In the genomic region with DNA sequence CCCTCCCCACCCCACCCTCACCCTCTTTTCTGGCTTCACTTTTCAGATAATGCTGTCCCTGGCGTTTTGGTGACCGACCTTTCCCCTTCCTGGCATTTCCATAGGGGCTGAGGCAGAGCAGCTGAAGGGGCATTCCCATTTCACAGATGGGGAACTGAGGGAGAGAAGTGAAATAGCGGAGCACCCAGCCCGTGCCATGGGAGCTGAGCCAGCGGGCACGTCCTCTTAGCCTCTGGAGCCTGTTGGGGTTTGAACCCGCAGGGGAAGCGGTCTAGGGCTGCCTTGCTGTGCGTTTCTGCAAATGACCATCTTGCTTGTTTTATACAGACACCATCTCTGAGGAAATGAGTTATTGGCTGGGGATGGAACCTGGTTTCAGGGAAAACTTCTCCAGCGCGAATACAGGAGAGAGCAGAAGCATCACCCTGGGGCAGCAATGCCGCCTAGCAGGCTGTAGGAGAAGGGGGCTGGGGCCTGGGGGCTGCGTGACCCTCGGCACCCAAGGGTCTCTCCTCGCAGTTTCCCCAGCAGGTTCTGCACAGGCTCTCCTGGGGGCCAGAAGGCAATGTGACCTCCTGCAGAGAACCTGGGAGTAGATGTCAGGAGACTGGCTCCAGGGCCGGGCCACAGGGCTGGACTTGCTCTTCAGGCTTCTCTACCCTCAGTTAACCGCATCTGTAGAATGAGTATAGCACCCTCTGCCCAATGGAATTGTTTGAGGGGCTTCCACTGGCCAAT, we compare ENCODE assay signal across 8 cellular contexts. TPM values are rescaled to one million over a fixed set of nuclear protein-coding genes. Genes with fewer than 3 reads are reported as not detected.
DNase-seq lines count a peak whose midpoint lies in the region; ATAC-seq, FAIRE-seq and TF ChIP-seq lines count a peak whose summit lies in the region.

No MANE protein-coding gene starts in this region.

- peak overlapping the region; percentile 74 to 86 for H3K4me2 ChIP-seq in H1 (ENCODE audit: insufficient read depth in 1 of 2, low read depth in 2 of 2, low read length in 2 of 2)

- H3K27ac Mint-ChIP-seq in nephron progenitor cell: no peak overlapping the region

- no peak for TF ChIP-seq EP300 in H1 (IDR thresholded peaks at IDR 0.05; ENCODE audit: borderline replicate concordance in 1 of 2, low read depth in 2 of 2, low read length in 2 of 2)

- FAIRE-seq in H1 (lab: Jason Lieb, UNC): no peak

- H3K27ac ChIP-seq in H1 (ENCODE audit: low read depth, low read length): no peak overlapping the region

- H3K27me3 ChIP-seq in GM06990 (replicated peaks; ENCODE audit: control insufficient read depth, insufficient read depth, low read length) (no peaks in the 10 kb centered on the region), NT2/D1 (ENCODE audit: insufficient read depth, insufficient read length) (peaks cover 5% of the 10 kb centered on the region), H1 (replicated peaks in 1 of 4; ENCODE audit: control insufficient read depth in 3 of 4, extremely low read depth in 1 of 4, insufficient read depth in 3 of 4, low read length in 3 of 4) (peaks cover 0 to 7% (median 4%) of the 10 kb centered on the region in 4 experiments; a peak in 1 of 7 replicates)

- peaks cover 15% of the 10 kb centered on the region for H3K23me2 ChIP-seq in H1 (ENCODE audit: low read depth, low read length)

- TF ChIP-seq RAD21 in H1 (IDR thresholded peaks at IDR 0.05 in 1 of 2, conservative IDR thresholded peaks at IDR 0.05 in 1 of 2; ENCODE audit: low read depth in 2 of 2, low read length in 2 of 2): no peak

- H3K23ac ChIP-seq in H1 (ENCODE audit: insufficient read length): no peak overlapping the region

- H3K9me3 ChIP-seq in NT2/D1 (ENCODE audit: insufficient read depth, low read length) (no peaks in the 10 kb centered on the region), H1 (ENCODE audit: insufficient read depth in 2 of 2, low read depth in 1 of 2, low read length in 1 of 2) (no peaks in the 10 kb centered on the region)

- H3K36me3 ChIP-seq in GM06990 (ENCODE audit: control insufficient read depth, insufficient read depth, low read length) (no peaks in the 10 kb centered on the region), NT2/D1 (ENCODE audit: insufficient read depth, insufficient read length, low read length) (peaks cover 12% of the 10 kb centered on the region), H1 (ENCODE audit: control insufficient read depth in 2 of 4, insufficient read depth in 4 of 4, low read length in 3 of 4) (no peaks in the 10 kb centered on the region)

- H2BK5ac ChIP-seq in H1 (ENCODE audit: low read depth, low read length): no peak overlapping the region

- DNase-seq in GM06990 (ENCODE audit: extremely low read depth, insufficient read length) (peak; percentile 31), NT2/D1 (ENCODE audit: low read depth, low spot score) (no peak), H1 (ENCODE audit: low read depth in 1 of 2, low spot score in 2 of 2) (no peak), nephron progenitor cell (no peak), iPS-NIHi7 (ENCODE audit: extremely low spot score) (no peak), mesenteric fat pad (ENCODE audit: low spot score) (no peak)

- CTCF ChIA-PET in H1 (lab: Charles Lee; ENCODE audit: partially characterized antibody): interaction anchor here (0.9 to 2.3 kb wide), 5 partner anchors 8 to 127 kb away, joined by 3 to 7 read pairs (median 4); no protein-coding TSS in a partner anchor

- no peak overlapping the region for H3K14ac ChIP-seq in H1 (ENCODE audit: insufficient read length)

- no peak overlapping the region for H2AK5ac ChIP-seq in H1 (ENCODE audit: low read depth, low read length)

- no peak for TF ChIP-seq CTCF in GM06990 (IDR thresholded peaks at IDR 0.05; ENCODE audit: insufficient read depth, low read length, poor library complexity, severe bottlenecking)
- no peak for TF ChIP-seq CTCF in H1 (IDR thresholded peaks at IDR 0.05; ENCODE audit: control extremely low read depth in 1 of 3, insufficient read depth in 1 of 3, low read depth in 1 of 3, low read length in 3 of 3)
- no peak for TF ChIP-seq CTCF in nephron progenitor cell (IDR thresholded peaks at IDR 0.05)

- H3K27me3 Mint-ChIP-seq in nephron progenitor cell (ENCODE audit: low read depth, poor library complexity): peaks cover 7% of the 10 kb centered on the region

- no peak for ATAC-seq in GM21381 (IDR thresholded peaks at IDR 0.05; ENCODE audit: unreplicated experiment)
- no peak for ATAC-seq in HG02759 (IDR thresholded peaks at IDR 0.05; ENCODE audit: unreplicated experiment)

- 54% methylated on average over 16 of the region's 17 CpGs; no CpG with 5 or more reads in 1 of the 2 experiments for WGBS in H1 (ENCODE audit: extremely low coverage in 1 of 2, insufficient coverage in 1 of 2, insufficient read length in 1 of 2, insufficient replicate concordance in 2 of 2, low coverage in 1 of 2, low lambda C conversion rate in 2 of 2, missing lambda C conversion rate in 1 of 2), 2 experiments

- peaks cover 3 to 34% of the 10 kb centered on the region in 2 experiments; a peak in 3 of 4 replicates for H3K79me2 ChIP-seq in H1 (ENCODE audit: control insufficient read depth in 1 of 2, insufficient read depth in 2 of 2, low read length in 2 of 2)

- no peak overlapping the region; the same call in 1 of the 2 replicates for H4K8ac ChIP-seq in H1 (ENCODE audit: extremely low read depth, insufficient read depth, low read length)

- 0 out of 2 replicates have a peak overlapping the region, but pooled peaks have one; percentile 9 for H2BK12ac ChIP-seq in H1 (ENCODE audit: low read depth, low read length)

- peaks cover 0 to 4% of the 10 kb centered on the region in 2 experiments for H4K20me1 ChIP-seq in H1 (replicated peaks in 1 of 2; ENCODE audit: control insufficient read depth in 1 of 2, insufficient read depth in 2 of 2, low read length in 2 of 2)

- H3K4me1 Mint-ChIP-seq in nephron progenitor cell: peaks cover 55% of the 10 kb centered on the region

- no peak overlapping the region for H2BK20ac ChIP-seq in H1 (ENCODE audit: low read length)

- H3K4me1 ChIP-seq in NT2/D1 (ENCODE audit: insufficient read depth, insufficient read length): peaks cover 9% of the 10 kb centered on the region
- H3K4me1 ChIP-seq in H1 (replicated peaks in 1 of 4; ENCODE audit: control insufficient read depth in 3 of 4, insufficient read depth in 4 of 4, low read length in 3 of 4): peaks cover 8 to 12% (median 11%) of the 10 kb centered on the region in 4 experiments

- H3K4me3 ChIP-seq in GM06990 (replicated peaks; ENCODE audit: low read depth, low read length) (peak overlapping the region; percentile 69), NT2/D1 (ENCODE audit: insufficient read length, low read depth) (peak overlapping the region; percentile 64), H1 (ENCODE audit: extremely low read depth in 1 of 4, insufficient read depth in 2 of 4, low read depth in 3 of 4, low read length in 4 of 4) (peak overlapping the region; percentile 51 to 85 (median 56))

- H3K9ac ChIP-seq in NT2/D1 (ENCODE audit: insufficient read length, low read depth): peak overlapping the region; percentile 87
- peak overlapping the region in 1 of 4 experiments; percentile 51; a peak in 1 of 7 replicates for H3K9ac ChIP-seq in H1 (replicated peaks in 1 of 4; ENCODE audit: extremely low read depth in 1 of 4, low read depth in 3 of 4, low read length in 3 of 4)

- TF ChIP-seq POLR2A in H1 (IDR thresholded peaks at IDR 0.05; ENCODE audit: control extremely low read depth in 1 of 2, low read depth in 2 of 2, low read length in 2 of 2): no peak

- H2BK15ac ChIP-seq in H1 (ENCODE audit: low read length): no peak overlapping the region

- H3K4ac ChIP-seq in H1 (replicated peaks; ENCODE audit: insufficient read length, low read depth, low read length): no peak overlapping the region

- H3K4me3 Mint-ChIP-seq in nephron progenitor cell: peak overlapping the region; percentile 85

- no peak overlapping the region for H3K56ac ChIP-seq in H1 (replicated peaks; ENCODE audit: insufficient read length, low read depth, low read length)

- no peak overlapping the region for H4K91ac ChIP-seq in H1 (replicated peaks; ENCODE audit: insufficient read length, low read length)

- no peaks in the 10 kb centered on the region for H3K9me3 Mint-ChIP-seq in nephron progenitor cell

- H3K18ac ChIP-seq in H1 (ENCODE audit: extremely low read depth, low read length): no peak overlapping the region; the same call in 1 of the 2 replicates

- POLR2A ChIA-PET in H1 (lab: Charles Lee; ENCODE audit: partially characterized antibody): no interaction called here

- H2BK120ac ChIP-seq in H1 (replicated peaks; ENCODE audit: low read depth, low read length): no peak overlapping the region

- no peak overlapping the region for H2AFZ ChIP-seq in H1 (ENCODE audit: low read length)

- no peak overlapping the region for H4K5ac ChIP-seq in H1 (ENCODE audit: insufficient read length, low read depth, low read length)

- no peaks in the 10 kb centered on the region for H3K79me1 ChIP-seq in H1 (ENCODE audit: low read depth, low read length)

- no peaks in the 10 kb centered on the region for H3K36me3 Mint-ChIP-seq in nephron progenitor cell (ENCODE audit: low read depth)

TF ChIP-seq in H1, 55 proteins besides CTCF, POLR2A, EP300 and RAD21 (continues in another document):
- TF ChIP-seq CHD2 (IDR thresholded peaks at IDR 0.05; ENCODE audit: low read length): no peak
- TF ChIP-seq NRF1 (IDR thresholded peaks at IDR 0.05; ENCODE audit: low read depth, low read length): no peak
- no peak for TF ChIP-seq EGR1 (IDR thresholded peaks at IDR 0.05; ENCODE audit: borderline replicate concordance, low read depth, low read length)
- TF ChIP-seq KDM1A (IDR thresholded peaks at IDR 0.05; ENCODE audit: borderline replicate concordance, low read length): peak; percentile 70; the same call in 1 of the 2 replicates

RNA-seq across cellular contexts. Expression of a gene that starts 1.5 kb away (rescaled TPM):
- 21.6 and 22.6 TPM in 2 replicates for total RNA-seq in H1 (2021; fragmentation: NEBNext Ultra II Directional; extraction: Animal tissue kit (Norgen Biotek cat#: 25700))
- polyA plus RNA-seq in H1 (2011; rRNA removed): 4.2 and 4.4 TPM in 2 replicates
- 4.9 TPM for polyA plus RNA-seq in H1 (2011; cell fraction: cytosol; rRNA removed)
- polyA plus RNA-seq in H1 (2011; cell fraction: nucleus; rRNA removed): 6.3 TPM
- 8.3 to 11.1 TPM (median 9.2 TPM) in 4 replicates for polyA plus RNA-seq in H1 (2012, experiment 1 of 2)
- polyA plus RNA-seq in H1 (2012, experiment 2 of 2): 2.5 TPM
- polyA plus RNA-seq in H1 (2013, experiment 1 of 2): 13.2 TPM
- polyA plus RNA-seq in H1 (2013, experiment 2 of 2): 14.0 TPM
- 9.0 and 9.8 TPM in 2 replicates for polyA minus RNA-seq in H1 (2011; rRNA and poly(A)+ RNA removed)
- 8.5 TPM for polyA minus RNA-seq in H1 (2011; cell fraction: cytosol; rRNA and poly(A)+ RNA removed)
- polyA minus RNA-seq in H1 (2011; cell fraction: nucleus; rRNA and poly(A)+ RNA removed): 7.9 TPM
- 24.0 TPM for total RNA-seq in mesenteric fat pad
